In the genomic region with DNA sequence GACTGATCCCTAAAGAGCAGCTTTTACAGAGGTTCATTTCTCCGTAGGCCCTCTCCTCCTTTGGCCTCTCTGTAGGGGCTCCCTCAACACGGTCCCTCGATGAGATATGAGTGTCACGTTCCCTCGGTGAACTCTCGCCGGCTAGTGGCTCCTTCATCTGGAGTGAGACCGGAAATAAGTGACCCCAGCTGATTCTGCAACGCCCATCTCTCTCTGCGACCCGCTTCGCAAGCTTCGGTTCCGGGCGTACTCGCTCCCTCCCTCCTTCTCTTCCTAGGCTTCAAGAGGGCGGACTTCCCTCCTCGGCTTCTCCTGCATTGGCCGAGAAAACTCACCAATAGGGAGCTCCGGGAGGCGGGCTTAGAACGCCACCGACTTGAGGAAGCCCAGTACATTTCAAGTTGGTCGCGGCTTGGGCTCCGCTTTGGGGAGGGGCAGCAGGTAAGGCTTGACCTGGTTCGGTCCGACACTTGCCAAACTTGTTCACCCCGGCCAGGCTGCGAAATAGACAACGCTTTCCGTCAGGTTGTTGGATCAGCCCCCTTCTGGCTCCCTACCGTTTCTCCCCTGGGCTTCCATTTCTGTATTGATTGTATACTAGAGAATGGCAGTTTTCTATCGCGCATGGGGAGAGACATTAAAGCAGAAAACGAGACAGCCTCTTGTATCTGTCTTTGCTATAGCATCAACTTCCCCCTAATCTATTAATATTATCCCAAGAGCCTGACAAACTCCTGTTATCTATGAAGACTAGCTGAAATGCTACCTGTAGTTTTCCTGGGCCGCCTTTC, we compare ENCODE assay signal across 1 cellular context.
TF ChIP-seq lines count a peak whose summit lies in the region.

TSS of gene ANKRD34A (minus strand) at position 248 of the 791 bp plus-strand sequence. CDS start 2,816 bp downstream, outside the sequence.
A gene with protein sequence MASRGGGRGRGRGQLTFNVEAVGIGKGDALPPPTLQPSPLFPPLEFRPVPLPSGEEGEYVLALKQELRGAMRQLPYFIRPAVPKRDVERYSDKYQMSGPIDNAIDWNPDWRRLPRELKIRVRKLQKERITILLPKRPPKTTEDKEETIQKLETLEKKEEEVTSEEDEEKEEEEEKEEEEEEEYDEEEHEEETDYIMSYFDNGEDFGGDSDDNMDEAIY (plus strand): TSS at position 363 of the 791 bp plus-strand sequence. CDS start 10,176 bp downstream, outside the sequence.

TF ChIP-seq in WTC11, 78 proteins besides CTCF, POLR2A, EP300 and RAD21 (continued from another document):
- TF ChIP-seq, protein P1, sequence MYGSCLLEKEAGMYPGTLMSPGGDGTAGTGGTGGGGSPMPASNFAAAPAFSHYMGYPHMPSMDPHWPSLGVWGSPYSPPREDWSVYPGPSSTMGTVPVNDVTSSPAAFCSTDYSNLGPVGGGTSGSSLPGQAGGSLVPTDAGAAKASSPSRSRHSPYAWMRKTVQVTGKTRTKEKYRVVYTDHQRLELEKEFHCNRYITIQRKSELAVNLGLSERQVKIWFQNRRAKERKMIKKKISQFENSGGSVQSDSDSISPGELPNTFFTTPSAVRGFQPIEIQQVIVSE (CRISPR knock-in tag; IDR thresholded peaks at IDR 0.05; ENCODE audit: borderline replicate concordance) = no peak
- TF ChIP-seq ZNF512 (CRISPR knock-in tag; IDR thresholded peaks at IDR 0.05; ENCODE audit: borderline replicate concordance) (no peak), FOXK1 (CRISPR knock-in tag; IDR thresholded peaks at IDR 0.05) (no peak), USF2 (CRISPR knock-in tag; IDR thresholded peaks at IDR 0.05) (no peak), ETV6 (CRISPR knock-in tag; IDR thresholded peaks at IDR 0.05) (0 out of 2 replicates have a peak, but pooled peaks have one; percentile 5), JAZF1 (CRISPR knock-in tag; IDR thresholded peaks at IDR 0.05) (no peak), HMGA2 (CRISPR knock-in tag; IDR thresholded peaks at IDR 0.05) (no peak)
- TF ChIP-seq, protein P2, sequence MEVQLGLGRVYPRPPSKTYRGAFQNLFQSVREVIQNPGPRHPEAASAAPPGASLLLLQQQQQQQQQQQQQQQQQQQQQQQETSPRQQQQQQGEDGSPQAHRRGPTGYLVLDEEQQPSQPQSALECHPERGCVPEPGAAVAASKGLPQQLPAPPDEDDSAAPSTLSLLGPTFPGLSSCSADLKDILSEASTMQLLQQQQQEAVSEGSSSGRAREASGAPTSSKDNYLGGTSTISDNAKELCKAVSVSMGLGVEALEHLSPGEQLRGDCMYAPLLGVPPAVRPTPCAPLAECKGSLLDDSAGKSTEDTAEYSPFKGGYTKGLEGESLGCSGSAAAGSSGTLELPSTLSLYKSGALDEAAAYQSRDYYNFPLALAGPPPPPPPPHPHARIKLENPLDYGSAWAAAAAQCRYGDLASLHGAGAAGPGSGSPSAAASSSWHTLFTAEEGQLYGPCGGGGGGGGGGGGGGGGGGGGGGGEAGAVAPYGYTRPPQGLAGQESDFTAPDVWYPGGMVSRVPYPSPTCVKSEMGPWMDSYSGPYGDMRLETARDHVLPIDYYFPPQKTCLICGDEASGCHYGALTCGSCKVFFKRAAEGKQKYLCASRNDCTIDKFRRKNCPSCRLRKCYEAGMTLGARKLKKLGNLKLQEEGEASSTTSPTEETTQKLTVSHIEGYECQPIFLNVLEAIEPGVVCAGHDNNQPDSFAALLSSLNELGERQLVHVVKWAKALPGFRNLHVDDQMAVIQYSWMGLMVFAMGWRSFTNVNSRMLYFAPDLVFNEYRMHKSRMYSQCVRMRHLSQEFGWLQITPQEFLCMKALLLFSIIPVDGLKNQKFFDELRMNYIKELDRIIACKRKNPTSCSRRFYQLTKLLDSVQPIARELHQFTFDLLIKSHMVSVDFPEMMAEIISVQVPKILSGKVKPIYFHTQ (CRISPR knock-in tag; IDR thresholded peaks at IDR 0.05) = no peak
- TF ChIP-seq, protein P3, sequence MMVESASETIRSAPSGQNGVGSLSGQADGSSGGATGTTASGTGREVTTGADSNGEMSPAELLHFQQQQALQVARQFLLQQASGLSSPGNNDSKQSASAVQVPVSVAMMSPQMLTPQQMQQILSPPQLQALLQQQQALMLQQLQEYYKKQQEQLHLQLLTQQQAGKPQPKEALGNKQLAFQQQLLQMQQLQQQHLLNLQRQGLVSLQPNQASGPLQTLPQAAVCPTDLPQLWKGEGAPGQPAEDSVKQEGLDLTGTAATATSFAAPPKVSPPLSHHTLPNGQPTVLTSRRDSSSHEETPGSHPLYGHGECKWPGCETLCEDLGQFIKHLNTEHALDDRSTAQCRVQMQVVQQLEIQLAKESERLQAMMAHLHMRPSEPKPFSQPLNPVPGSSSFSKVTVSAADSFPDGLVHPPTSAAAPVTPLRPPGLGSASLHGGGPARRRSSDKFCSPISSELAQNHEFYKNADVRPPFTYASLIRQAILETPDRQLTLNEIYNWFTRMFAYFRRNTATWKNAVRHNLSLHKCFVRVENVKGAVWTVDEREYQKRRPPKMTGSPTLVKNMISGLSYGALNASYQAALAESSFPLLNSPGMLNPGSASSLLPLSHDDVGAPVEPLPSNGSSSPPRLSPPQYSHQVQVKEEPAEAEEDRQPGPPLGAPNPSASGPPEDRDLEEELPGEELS (CRISPR knock-in tag; IDR thresholded peaks at IDR 0.05) = no peak
